Comparison of ENCODE assay signal across 8 cellular contexts in the genomic region with DNA sequence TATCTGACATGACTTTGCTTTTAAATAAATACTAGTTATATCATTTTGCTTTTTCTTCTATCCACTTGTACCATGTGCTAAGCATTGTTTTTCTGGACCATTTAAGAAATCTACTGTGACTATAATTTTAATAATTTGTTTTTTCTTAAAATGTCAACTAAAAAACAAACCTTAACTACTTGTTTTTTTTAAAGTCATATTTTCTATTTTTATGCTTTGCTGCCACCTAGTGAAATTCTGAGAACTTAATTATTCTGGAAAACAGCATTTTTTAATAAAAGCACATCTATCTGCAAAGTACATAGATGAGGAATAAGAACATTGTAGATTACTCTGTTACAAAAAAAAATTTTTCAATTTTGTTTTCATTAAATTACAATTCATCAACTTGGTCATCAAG. TPM values are rescaled to one million over a fixed set of nuclear protein-coding genes. Genes with fewer than 3 reads are reported as not detected.
DNase-seq lines count a peak whose midpoint lies in the region; ATAC-seq and TF ChIP-seq lines count a peak whose summit lies in the region.

No MANE protein-coding gene starts in this region.

- no peak overlapping the region for H3K27ac ChIP-seq in tibial artery

- no peaks in the 10 kb centered on the region for H3K4me1 ChIP-seq in tibial artery

- no peaks in the 10 kb centered on the region for H3K27me3 Mint-ChIP-seq in activated CD8-positive, alpha-beta T cell treated with anti-CD3 and anti-CD28 coated beads for 36 hours
- H3K27me3 Mint-ChIP-seq in activated CD8-positive, alpha-beta T cell treated with anti-CD3 and anti-CD28 coated beads, Interleukin-2, amount 10 ng/mL, durations not matched to agents 7 days and 5 days (ENCODE audit: low read depth): no peaks in the 10 kb centered on the region
- H3K27me3 Mint-ChIP-seq in activated CD8-positive, alpha-beta memory T cell treated with anti-CD3 and anti-CD28 coated beads, Interleukin-2, amount 10 ng/mL, durations not matched to agents 7 days and 5 days: no peaks in the 10 kb centered on the region
- no peaks in the 10 kb centered on the region for H3K27me3 Mint-ChIP-seq in activated T-cell treated with anti-CD3 and anti-CD28 coated beads, Interleukin-2, amount 50 U/mL, for 4 hours (ENCODE audit: low read depth)

- CTCF ChIA-PET in activated CD8-positive, alpha-beta T cell treated with anti-CD3 and anti-CD28 coated beads for 36 hours (lab: Charles Lee): interaction anchor here (0.9 to 1.7 kb wide), 3 partner anchors 11 to 586 kb away, joined by 4 to 6 read pairs (median 5); no protein-coding TSS in a partner anchor
- CTCF ChIA-PET in activated CD8-positive, alpha-beta T cell treated with anti-CD3 and anti-CD28 coated beads, Interleukin-2, amount 10 ng/mL, durations not matched to agents 7 days and 5 days (lab: Charles Lee): interaction anchor here (0.7 to 1.2 kb wide), 4 partner anchors 22 to 586 kb away, joined by 3 to 5 read pairs (median 3); no protein-coding TSS in a partner anchor
- CTCF ChIA-PET in activated CD8-positive, alpha-beta memory T cell treated with anti-CD3 and anti-CD28 coated beads, Interleukin-2, amount 10 ng/mL, durations not matched to agents 7 days and 5 days (lab: Charles Lee): interaction anchor here (0.9 kb wide), 1 partner anchor 14 kb away, joined by 3 read pairs; no protein-coding TSS in a partner anchor

- no peak for ATAC-seq in activated CD8-positive, alpha-beta T cell treated with anti-CD3 and anti-CD28 coated beads for 36 hours
- no peak for ATAC-seq in activated CD8-positive, alpha-beta T cell treated with anti-CD3 and anti-CD28 coated beads, Interleukin-2, amount 10 ng/mL, durations not matched to agents 7 days and 5 days
- no peak for ATAC-seq in activated CD8-positive, alpha-beta memory T cell treated with anti-CD3 and anti-CD28 coated beads, Interleukin-2, amount 10 ng/mL, durations not matched to agents 7 days and 5 days
- no peak for ATAC-seq in activated T-cell treated with anti-CD3 and anti-CD28 coated beads, Interleukin-2, amount 50 U/mL, for 4 hours

- no peaks in the 10 kb centered on the region for H3K27me3 ChIP-seq in tibial artery

- DNase-seq in activated CD8-positive, alpha-beta T cell treated with anti-CD3 and anti-CD28 coated beads for 36 hours: no peak
- no peak for DNase-seq in activated CD8-positive, alpha-beta T cell treated with anti-CD3 and anti-CD28 coated beads, Interleukin-2, amount 10 ng/mL, durations not matched to agents 7 days and 5 days
- DNase-seq in NCI-H69 (lab: John Stamatoyannopoulos, UW) (peak; percentile 31), epithelial cell of proximal tubule (ENCODE audit: low read depth) (no peak), tibial artery (no peak), lower leg skin (ENCODE audit: low spot score in 2 of 2) (no peak)
- no peak for DNase-seq in activated CD8-positive, alpha-beta memory T cell treated with anti-CD3 and anti-CD28 coated beads, Interleukin-2, amount 10 ng/mL, durations not matched to agents 7 days and 5 days
- DNase-seq in activated T-cell treated with anti-CD3 and anti-CD28 coated beads, Interleukin-2, amount 50 U/mL, for 4 hours: no peak

- H3K9me3 Mint-ChIP-seq in activated CD8-positive, alpha-beta T cell treated with anti-CD3 and anti-CD28 coated beads for 36 hours: no peaks in the 10 kb centered on the region
- no peaks in the 10 kb centered on the region for H3K9me3 Mint-ChIP-seq in activated CD8-positive, alpha-beta T cell treated with anti-CD3 and anti-CD28 coated beads, Interleukin-2, amount 10 ng/mL, durations not matched to agents 7 days and 5 days (ENCODE audit: insufficient read depth)
- no peaks in the 10 kb centered on the region for H3K9me3 Mint-ChIP-seq in activated CD8-positive, alpha-beta memory T cell treated with anti-CD3 and anti-CD28 coated beads, Interleukin-2, amount 10 ng/mL, durations not matched to agents 7 days and 5 days (ENCODE audit: low read depth)
- H3K9me3 Mint-ChIP-seq in activated T-cell treated with anti-CD3 and anti-CD28 coated beads, Interleukin-2, amount 50 U/mL, for 4 hours: no peaks in the 10 kb centered on the region

- H3K36me3 Mint-ChIP-seq in activated CD8-positive, alpha-beta T cell treated with anti-CD3 and anti-CD28 coated beads for 36 hours (ENCODE audit: low read depth): peaks cover 19% of the 10 kb centered on the region
- peaks cover 23% of the 10 kb centered on the region for H3K36me3 Mint-ChIP-seq in activated CD8-positive, alpha-beta T cell treated with anti-CD3 and anti-CD28 coated beads, Interleukin-2, amount 10 ng/mL, durations not matched to agents 7 days and 5 days (ENCODE audit: low read depth)
- peaks cover 10% of the 10 kb centered on the region for H3K36me3 Mint-ChIP-seq in activated CD8-positive, alpha-beta memory T cell treated with anti-CD3 and anti-CD28 coated beads, Interleukin-2, amount 10 ng/mL, durations not matched to agents 7 days and 5 days
- H3K36me3 Mint-ChIP-seq in activated T-cell treated with anti-CD3 and anti-CD28 coated beads, Interleukin-2, amount 50 U/mL, for 4 hours (ENCODE audit: insufficient read depth): peaks cover 20% of the 10 kb centered on the region

- TF ChIP-seq POLR2A in lower leg skin (IDR thresholded peaks at IDR 0.05): no peak

- POLR2A ChIA-PET in activated CD8-positive, alpha-beta T cell treated with anti-CD3 and anti-CD28 coated beads for 36 hours (lab: Charles Lee): no interaction called here
- POLR2A ChIA-PET in activated CD8-positive, alpha-beta T cell treated with anti-CD3 and anti-CD28 coated beads, Interleukin-2, amount 10 ng/mL, durations not matched to agents 7 days and 5 days (lab: Charles Lee): no interaction called here

- H3K4me3 ChIP-seq in epithelial cell of proximal tubule (ENCODE audit: low read depth, low read length) (no peak overlapping the region), tibial artery (no peak overlapping the region), lower leg skin (ENCODE audit: low read depth, poor library complexity, severe bottlenecking) (no peak overlapping the region)

- intact Hi-C loops in activated CD8-positive, alpha-beta T cell treated with anti-CD3 and anti-CD28 coated beads for 36 hours (cut with micrococcal nuclease): loop anchor here (5.0 kb wide), 1 partner anchor 588 kb away; no protein-coding TSS in a partner anchor
- intact Hi-C loops in tibial artery (cut with DNase I; ENCODE audit: low total_unique reads) (loop anchor here (10.0 kb wide), 1 partner anchor 636 kb away; no protein-coding TSS in a partner anchor), lower leg skin (cut with DNase I; ENCODE audit: low total_unique reads) (no loop called here)

- H3K4me1 Mint-ChIP-seq in activated CD8-positive, alpha-beta T cell treated with anti-CD3 and anti-CD28 coated beads for 36 hours (ENCODE audit: low read depth): no peaks in the 10 kb centered on the region
- peaks cover 1% of the 10 kb centered on the region for H3K4me1 Mint-ChIP-seq in activated CD8-positive, alpha-beta T cell treated with anti-CD3 and anti-CD28 coated beads, Interleukin-2, amount 10 ng/mL, durations not matched to agents 7 days and 5 days (ENCODE audit: low read depth)
- peaks cover 2% of the 10 kb centered on the region for H3K4me1 Mint-ChIP-seq in activated CD8-positive, alpha-beta memory T cell treated with anti-CD3 and anti-CD28 coated beads, Interleukin-2, amount 10 ng/mL, durations not matched to agents 7 days and 5 days
- H3K4me1 Mint-ChIP-seq in activated T-cell treated with anti-CD3 and anti-CD28 coated beads, Interleukin-2, amount 50 U/mL, for 4 hours (ENCODE audit: low read depth): no peaks in the 10 kb centered on the region

- H3K27ac Mint-ChIP-seq in activated CD8-positive, alpha-beta T cell treated with anti-CD3 and anti-CD28 coated beads for 36 hours: no peak overlapping the region
- no peak overlapping the region for H3K27ac Mint-ChIP-seq in activated CD8-positive, alpha-beta T cell treated with anti-CD3 and anti-CD28 coated beads, Interleukin-2, amount 10 ng/mL, durations not matched to agents 7 days and 5 days
- H3K27ac Mint-ChIP-seq in activated CD8-positive, alpha-beta memory T cell treated with anti-CD3 and anti-CD28 coated beads, Interleukin-2, amount 10 ng/mL, durations not matched to agents 7 days and 5 days: no peak overlapping the region

- H3K4me3 Mint-ChIP-seq in activated CD8-positive, alpha-beta T cell treated with anti-CD3 and anti-CD28 coated beads for 36 hours: no peak overlapping the region
- H3K4me3 Mint-ChIP-seq in activated CD8-positive, alpha-beta T cell treated with anti-CD3 and anti-CD28 coated beads, Interleukin-2, amount 10 ng/mL, durations not matched to agents 7 days and 5 days: no peak overlapping the region
- H3K4me3 Mint-ChIP-seq in activated CD8-positive, alpha-beta memory T cell treated with anti-CD3 and anti-CD28 coated beads, Interleukin-2, amount 10 ng/mL, durations not matched to agents 7 days and 5 days: no peak overlapping the region
- no peak overlapping the region for H3K4me3 Mint-ChIP-seq in activated T-cell treated with anti-CD3 and anti-CD28 coated beads, Interleukin-2, amount 50 U/mL, for 4 hours

- no peaks in the 10 kb centered on the region for H3K9me3 ChIP-seq in tibial artery

- peak; percentile 58 for TF ChIP-seq CTCF in activated CD8-positive, alpha-beta T cell treated with anti-CD3 and anti-CD28 coated beads for 36 hours (IDR thresholded peaks at IDR 0.05)
- TF ChIP-seq CTCF in epithelial cell of proximal tubule (conservative IDR thresholded peaks at IDR 0.05; ENCODE audit: low read depth, low read length) (peak; percentile 44), tibial artery (IDR thresholded peaks at IDR 0.05) (peak; percentile 15 to 23), lower leg skin (IDR thresholded peaks at IDR 0.05) (no peak)

- H3K36me3 ChIP-seq in tibial artery: peaks cover 5 to 30% (median 24%) of the 10 kb centered on the region in 3 donors

RNA-seq across cellular contexts. Expression of a gene that starts 47.4 kb away (rescaled TPM):
- total RNA-seq in activated CD8-positive, alpha-beta T cell treated with anti-CD3 and anti-CD28 coated beads for 36 hours: 10 to 100 TPM; 22.1 to 26.0 TPM
- 10 to 100 TPM; 21.2 to 24.8 TPM for total RNA-seq in activated CD8-positive, alpha-beta T cell treated with anti-CD3 and anti-CD28 coated beads, Interleukin-2, amount 10 ng/mL, durations not matched to agents 7 days and 5 days
- total RNA-seq in epithelial cell of proximal tubule (17.0 and 59.5 TPM in 2 replicates), lower leg skin (10 to 100 TPM; 13.8 to 41.2 (median 16.3) TPM)
- total RNA-seq in activated CD8-positive, alpha-beta memory T cell treated with anti-CD3 and anti-CD28 coated beads, Interleukin-2, amount 10 ng/mL, durations not matched to agents 7 days and 5 days: 10 to 100 TPM; 22.0 to 24.9 TPM
- total RNA-seq in activated T-cell treated with anti-CD3 and anti-CD28 coated beads, Interleukin-2, amount 50 U/mL, for 4 hours: 10 to 100 TPM; 36.1 to 39.7 (median 38.6) TPM

Comparison
In these comparisons a context has a peak if more than half of its experiments do, and no peak if none do; other contexts are left out.
1. CTCF ChIP-seq: peak in activated CD8-positive, alpha-beta T cell treated with anti-CD3 and anti-CD28 coated beads for 36 hours (single experiment), epithelial cell of proximal tubule (single experiment) and tibial artery (2 of 2); none in lower leg skin (0 of 3).